12 cellular contexts compared by ENCODE assay signal in genomic region chr12:88577537-88577936, GRCh38. TPM values are rescaled to one million over a fixed set of nuclear protein-coding genes. Genes with fewer than 3 reads are reported as not detected.
A peak's percentile ranks its signal among the peaks of the same experiment; 100 is the strongest.
DNase-seq lines count a peak whose midpoint lies in the region; ATAC-seq, FAIRE-seq and TF ChIP-seq lines count a peak whose summit lies in the region.
"Had no signal": no experiment of that assay in that cellular context is flagged by ENCODE, and none has a peak within 500 bp of the region (broad histone marks: within the 10 kb centered on the region; RNA-seq: fewer than 3 reads in every experiment).

No MANE protein-coding gene starts in this region.

- H3K9ac ChIP-seq in kidney (ENCODE audit: low read length in 2 of 2) = no peak overlapping the region

- DNase-seq in heart left ventricle = no peak
- no peak for DNase-seq in Right ventricle myocardium inferior (ENCODE audit: missing footprints)
- DNase-seq in SK-MEL-5 (ENCODE audit: low read depth, low spot score) = peak; percentile 52
- no peak for DNase-seq in kidney
- DNase-seq in uterus = no peak
- DNase-seq in head of caudate nucleus = no peak
- no peak for DNase-seq in HTR-8/SVneo (ENCODE audit: insufficient read length, low spot score)
- DNase-seq: activated CD4-positive, CD25-positive, alpha-beta regulatory T cell treated with anti-CD3 and anti-CD28 coated beads, Interleukin-2, amount 50 U/mL, for 72 hours; aorta; left colon; NCI-H187 treated with DMSO at 0.1 percent for 48 hours had no signal

- H3K4me1 ChIP-seq in heart left ventricle (peaks cover 0 to 55% (median 27%) of the 10 kb centered on the region in 12 donors), kidney (ENCODE audit: control insufficient read depth in 1 of 2, insufficient read depth in 1 of 2, low read depth in 1 of 2, low read length in 2 of 2) (peaks cover 5 to 12% of the 10 kb centered on the region in 2 donors), uterus (peaks cover under 1 to 8% of the 10 kb centered on the region in 2 donors)

- ATAC-seq in heart left ventricle (no peak), Right ventricle myocardium inferior (no peak), HG02610 (IDR thresholded peaks at IDR 0.05; ENCODE audit: unreplicated experiment) (no peak)
- ATAC-seq: left colon had no signal

- FAIRE-seq in kidney (lab: Jason Lieb, UNC) (no peak), HTR-8/SVneo (lab: Jason Lieb, UNC) (no peak)

- in situ Hi-C loops in SK-MEL-5 (cut with HindIII; ENCODE audit: low pct_unique_long_range_greater_than_20kb, low sequenced_read_pairs) = no loop called here

- peaks cover 0 to 27% (median 0%) of the 10 kb centered on the region in 9 donors for H3K27me3 ChIP-seq in heart left ventricle
- no peaks in the 10 kb centered on the region for H3K27me3 ChIP-seq in uterus

- intact Hi-C loops in heart left ventricle (cut with DNase I) = loop anchor here in 2 of 10 donors (5.0 to 10.0 kb wide), 3 partner anchors 55 to 433 kb away; partner anchors contain the start of genes CEP290 (in 2 of the 2) and TMTC3 (in 2 of the 2)
- intact Hi-C loops in Right ventricle myocardium inferior (cut with DNase I) = loop anchor here (5.0 kb wide), 2 partner anchors 320 to 415 kb away; no protein-coding TSS in a partner anchor
- intact Hi-C loops in kidney (cut with DNase I) = no loop called here
- intact Hi-C loops in uterus (cut with DNase I; ENCODE audit: low total_unique reads) = no loop called here
- intact Hi-C loops in head of caudate nucleus (cut with DNase I) = no loop called here

- TF ChIP-seq POLR2A in heart left ventricle (IDR thresholded peaks at IDR 0.05) = no peak
- TF ChIP-seq POLR2A in uterus (IDR thresholded peaks at IDR 0.05) = no peak

- H3K36me3 ChIP-seq in heart left ventricle (no peaks in the 10 kb centered on the region), kidney (ENCODE audit: control insufficient read depth in 1 of 2, insufficient read depth in 2 of 2, low read length in 2 of 2) (no peaks in the 10 kb centered on the region), uterus (no peaks in the 10 kb centered on the region)

- WGBS in heart left ventricle, 4 donors = 51 to 63% (median 53%) methylated on average over 1 of the region's 1 CpG

- H3K4me3 ChIP-seq in heart left ventricle (peak overlapping the region in 9 of 12 donors; percentile 60 to 85 (median 76)), kidney (ENCODE audit: low read length in 2 of 2) (peak overlapping the region; percentile 1 to 94), uterus (no peak overlapping the region)

- TF ChIP-seq CTCF in heart left ventricle (IDR thresholded peaks at IDR 0.05) = peak in 5 of 12 donors; percentile 8 to 31 (median 17)
- peak; percentile 18 for TF ChIP-seq CTCF in kidney (IDR thresholded peaks at IDR 0.05; ENCODE audit: borderline replicate concordance, extremely low read depth, insufficient read depth)
- TF ChIP-seq CTCF in uterus (IDR thresholded peaks at IDR 0.05) = peak in 2 of 4 experiments; percentile 5 to 13

- H3K9me3 ChIP-seq in heart left ventricle (no peaks in the 10 kb centered on the region), kidney (ENCODE audit: control insufficient read depth in 1 of 2, low read length in 2 of 2) (no peaks in the 10 kb centered on the region), uterus (no peaks in the 10 kb centered on the region)

- peak overlapping the region in 1 of 12 donors; percentile 50 for H3K27ac ChIP-seq in heart left ventricle
- no peak overlapping the region for H3K27ac ChIP-seq in kidney (ENCODE audit: low read depth in 2 of 2, low read length in 2 of 2)
- peak overlapping the region; percentile 60 to 87 for H3K27ac ChIP-seq in uterus

RNA-seq across cellular contexts. Expression of gene KITLG, which starts 2.7 kb away (rescaled TPM):
- 10 to 100 TPM in 5 of 9 donors, 1 to 10 TPM in 4; 6.0 to 15.3 (median 10.2) TPM for total RNA-seq in heart left ventricle
- 1 to 10 TPM; 3.1 to 4.2 TPM for polyA plus RNA-seq in heart left ventricle
- total RNA-seq in Right ventricle myocardium inferior = 11.1 TPM
- 10.3 and 12.5 TPM in 2 replicates for total RNA-seq in SK-MEL-5 (2014; rRNA removed; shearing (Covaris generic))
- polyA plus RNA-seq in SK-MEL-5 (2015; cell fraction: cytosol; rRNA removed) = 4.6 and 6.1 TPM in 2 replicates
- 3.7 and 4.8 TPM in 2 replicates for polyA plus RNA-seq in SK-MEL-5 (2015; cell fraction: nucleus; rRNA removed)
- 125 TPM for total RNA-seq in kidney
- polyA plus RNA-seq in kidney (ENCODE audit: insufficient read depth, low read depth, low replicate concordance) = 17.6 TPM
- 10 to 100 TPM; 19.0 to 51.2 (median 35.8) TPM for total RNA-seq in uterus

Comparison
In these comparisons a context has a peak if more than half of its experiments do, and no peak if none do; other contexts are left out.
1. H3K27ac ChIP-seq: peak in uterus (2 of 2); none in kidney (0 of 2).
2. H3K4me3 ChIP-seq: peak in heart left ventricle (9 of 12) and kidney (2 of 2); none in uterus (0 of 2).